Comparison of ENCODE assay signal across 8 cellular contexts in the genomic region with DNA sequence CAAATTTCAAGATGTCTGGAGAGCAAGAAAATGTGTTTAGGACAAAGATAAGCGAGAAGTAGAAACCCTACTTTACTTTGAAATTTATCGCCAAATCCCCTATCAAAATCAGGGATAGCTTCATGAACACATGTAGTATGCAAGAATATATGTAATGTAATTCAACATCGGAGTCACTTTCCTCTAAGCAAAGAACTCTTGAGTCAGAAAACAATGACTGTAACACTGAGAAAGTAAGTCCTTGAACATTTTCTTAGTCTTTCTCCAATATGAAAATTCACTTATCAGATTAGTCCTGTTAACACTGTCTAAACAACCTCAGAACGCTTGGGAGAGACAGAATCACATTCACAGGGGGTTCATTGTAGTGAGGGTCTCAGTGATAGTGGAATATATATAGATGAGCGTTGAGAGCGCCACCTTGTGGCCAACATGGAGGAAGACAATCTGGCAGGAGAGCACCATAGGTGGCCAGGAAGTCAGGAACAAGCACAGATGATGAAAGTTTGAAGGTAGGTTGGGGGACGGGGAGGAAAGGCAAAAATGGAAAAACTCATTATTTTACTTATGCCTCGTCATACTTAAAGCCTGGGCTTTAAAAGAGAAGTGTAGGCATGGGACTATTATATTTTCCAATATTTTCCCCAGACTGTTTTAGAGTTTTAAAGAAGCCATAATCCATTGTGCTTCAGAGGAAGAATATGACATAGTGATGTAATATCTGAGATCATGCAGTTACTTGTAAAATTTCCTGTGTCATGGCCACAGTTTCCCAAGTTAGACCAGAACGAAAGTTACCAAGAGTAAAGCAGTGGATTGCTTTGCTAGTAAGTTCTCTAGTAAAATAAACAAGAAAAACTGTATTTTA.
DNase-seq lines count a peak whose midpoint lies in the region; ATAC-seq, FAIRE-seq and TF ChIP-seq lines count a peak whose summit lies in the region.

No MANE protein-coding gene starts in this region.

- H3K9me3 Mint-ChIP-seq in Calu3 (ENCODE audit: low read depth, unreplicated experiment), result peaks cover 9% of the 10 kb centered on the region
- peaks cover 26% of the 10 kb centered on the region for H3K9me3 Mint-ChIP-seq in progenitor cell of endocrine pancreas (ENCODE audit: low read depth)

- no peak overlapping the region for H3K4me3 Mint-ChIP-seq in Calu3 (ENCODE audit: low read depth, unreplicated experiment)
- H3K4me3 Mint-ChIP-seq in progenitor cell of endocrine pancreas (ENCODE audit: low read depth), result no peak overlapping the region

- FAIRE-seq in frontal cortex (lab: Jason Lieb, UNC), result no peak

- CTCF ChIA-PET in Calu3 (lab: Charles Lee), result no interaction called here

- H3K27me3 Mint-ChIP-seq in Calu3 (ENCODE audit: unreplicated experiment), result no peaks in the 10 kb centered on the region
- H3K27me3 Mint-ChIP-seq in progenitor cell of endocrine pancreas, result no peaks in the 10 kb centered on the region

- peak; percentile 33 for DNase-seq in Calu3
- DNase-seq in NCI-H446 (lab: John Stamatoyannopoulos, UW), result peak; percentile 17 to 72
- DNase-seq in activated CD8-positive, alpha-beta memory T cell treated with anti-CD3 and anti-CD28 coated beads for 24 hours, result peak; percentile 68
- peak; percentile 5 to 31 for DNase-seq in frontal cortex (ENCODE audit: low spot score in 2 of 2)
- DNase-seq in progenitor cell of endocrine pancreas (ENCODE audit: low spot score, unreplicated experiment), result peak; percentile 22
- DNase-seq in activated effector memory CD4-positive, alpha-beta T cell treated with anti-CD3 and anti-CD28 coated beads, Interleukin-2, amount 50 U/mL, for 16 hours, result no peak

- H3K36me3 Mint-ChIP-seq in Calu3 (ENCODE audit: insufficient read depth, unreplicated experiment) (no peaks in the 10 kb centered on the region), progenitor cell of endocrine pancreas (ENCODE audit: insufficient read depth) (peaks cover 1% of the 10 kb centered on the region)

- intact Hi-C loops in Calu3 (cut with micrococcal nuclease; ENCODE audit: unreplicated experiment), result loop anchor here (1.0 to 10.0 kb wide), 2 partner anchors 213 to 724 kb away; no protein-coding TSS in a partner anchor

- H3K27ac Mint-ChIP-seq in Calu3 (ENCODE audit: unreplicated experiment) (no peak overlapping the region), progenitor cell of endocrine pancreas (no peak overlapping the region)

- no TSS peak for BruUV-seq in Calu3 (replicated peaks; lab: Mats Ljungman, UMichigan)

- ATAC-seq in GM19324 (IDR thresholded peaks at IDR 0.05; ENCODE audit: low FRiP score, unreplicated experiment) (peak; percentile 75), HG03280 (IDR thresholded peaks at IDR 0.05; ENCODE audit: unreplicated experiment) (peak; percentile 97)

- TF ChIP-seq CTCF in Calu3 (IDR thresholded peaks at IDR 0.05; ENCODE audit: unreplicated experiment) (peak; percentile 47), progenitor cell of endocrine pancreas (IDR thresholded peaks at IDR 0.05; ENCODE audit: unreplicated experiment) (peak; percentile 94)

- H3K4me1 Mint-ChIP-seq in Calu3 (ENCODE audit: low read depth, unreplicated experiment) (no peaks in the 10 kb centered on the region), progenitor cell of endocrine pancreas (ENCODE audit: low read depth) (no peaks in the 10 kb centered on the region)
